Comparison of ENCODE assay signal across 16 cellular contexts in genomic region chr16:20844054-20844453, GRCh38. TPM values are rescaled to one million over a fixed set of nuclear protein-coding genes. Genes with fewer than 3 reads are reported as not detected.
DNase-seq lines count a peak whose midpoint lies in the region; ATAC-seq and TF ChIP-seq lines count a peak whose summit lies in the region.
"Had no signal": no experiment of that assay in that cellular context is flagged by ENCODE, and none has a peak within 500 bp of the region (broad histone marks: within the 10 kb centered on the region; RNA-seq: fewer than 3 reads in every experiment).

No MANE protein-coding gene starts in this region.

- H3K4me3 Mint-ChIP-seq in CD4-positive, alpha-beta T cell = peak overlapping the region; percentile 50
- no peak overlapping the region for H3K4me3 Mint-ChIP-seq in activated CD4-positive, alpha-beta memory T cell treated with anti-CD3 and anti-CD28 coated beads for 36 hours
- no peak overlapping the region for H3K4me3 Mint-ChIP-seq in progenitor cell of endocrine pancreas (ENCODE audit: low read depth)
- H3K4me3 Mint-ChIP-seq: GM23338 had no signal

- H3K4me3 ChIP-seq in BLaER1 = no peak overlapping the region
- no peak overlapping the region for H3K4me3 ChIP-seq in choroid plexus epithelial cell (ENCODE audit: low read depth, low read length)
- no peak overlapping the region for H3K4me3 ChIP-seq in HAP-1
- H3K4me3 ChIP-seq: GM23338, heart right ventricle, thoracic aorta had no signal

- peak overlapping the region; percentile 62 for H3K27ac Mint-ChIP-seq in CD4-positive, alpha-beta T cell
- H3K27ac Mint-ChIP-seq in activated CD4-positive, alpha-beta memory T cell treated with anti-CD3 and anti-CD28 coated beads for 36 hours = peak overlapping the region; percentile 30
- no peak overlapping the region for H3K27ac Mint-ChIP-seq in progenitor cell of endocrine pancreas
- H3K27ac Mint-ChIP-seq: GM23338 had no signal

- H3K4me1 ChIP-seq in BLaER1 = peaks cover 31% of the 10 kb centered on the region
- H3K4me1 ChIP-seq in HAP-1 = peaks cover 10% of the 10 kb centered on the region
- H3K4me1 ChIP-seq: Caco-2 had no signal

- peak overlapping the region; percentile 64 for H3K4me2 ChIP-seq in BLaER1
- H3K4me2 ChIP-seq: GM23338 had no signal

- H3K9me3 Mint-ChIP-seq in CD4-positive, alpha-beta T cell = no peaks in the 10 kb centered on the region
- no peaks in the 10 kb centered on the region for H3K9me3 Mint-ChIP-seq in activated CD4-positive, alpha-beta memory T cell treated with anti-CD3 and anti-CD28 coated beads for 36 hours
- no peaks in the 10 kb centered on the region for H3K9me3 Mint-ChIP-seq in progenitor cell of endocrine pancreas (ENCODE audit: low read depth)
- H3K9me3 Mint-ChIP-seq: GM23338 had no signal

- no peaks in the 10 kb centered on the region for H3K27me3 ChIP-seq in BLaER1
- no peaks in the 10 kb centered on the region for H3K27me3 ChIP-seq in CD4-positive, alpha-beta T cell (ENCODE audit: control insufficient read depth, insufficient read depth, low read length)
- no peaks in the 10 kb centered on the region for H3K27me3 ChIP-seq in HAP-1 (ENCODE audit: low read depth)
- H3K27me3 ChIP-seq: heart right ventricle had no signal

- H3K36me3 ChIP-seq in BLaER1 (no peaks in the 10 kb centered on the region), HAP-1 (replicated peaks) (peaks cover 18% of the 10 kb centered on the region)
- H3K36me3 ChIP-seq: thoracic aorta had no signal

- ATAC-seq in CD4-positive, alpha-beta T cell (ENCODE audit: poor library complexity) = peak; percentile 68
- ATAC-seq in HG03460 (IDR thresholded peaks at IDR 0.05; ENCODE audit: unreplicated experiment) = no peak
- ATAC-seq: GM23338 had no signal

- H3K36me3 Mint-ChIP-seq in CD4-positive, alpha-beta T cell (ENCODE audit: low read depth) = no peaks in the 10 kb centered on the region
- peaks cover 15% of the 10 kb centered on the region for H3K36me3 Mint-ChIP-seq in activated CD4-positive, alpha-beta memory T cell treated with anti-CD3 and anti-CD28 coated beads for 36 hours
- peaks cover 9% of the 10 kb centered on the region for H3K36me3 Mint-ChIP-seq in progenitor cell of endocrine pancreas (ENCODE audit: insufficient read depth)

- no peak for DNase-seq in CD4-positive, alpha-beta T cell
- no peak for DNase-seq in activated CD4-positive, alpha-beta memory T cell treated with anti-CD3 and anti-CD28 coated beads for 36 hours
- DNase-seq in choroid plexus epithelial cell (ENCODE audit: low read depth) (peak; percentile 30), progenitor cell of endocrine pancreas (ENCODE audit: low spot score, unreplicated experiment) (no peak), HAP-1 (ENCODE audit: low spot score in 2 of 2) (no peak)
- DNase-seq: activated CD4-positive, alpha-beta T cell treated with anti-CD3 and anti-CD28 coated beads, Interleukin-2, amount 50 U/mL, for 1 hour; Caco-2; heart right ventricle; NCI-H1105; NCI-H2081; NCI-H446 treated with DMSO at 0.1 percent for 48 hours; right cardiac atrium had no signal

- CTCF ChIA-PET in CD4-positive, alpha-beta T cell (lab: Charles Lee) = interaction anchor here (1.1 kb wide), 1 partner anchor 258 kb away, joined by 3 read pairs; no protein-coding TSS in a partner anchor
- CTCF ChIA-PET in activated CD4-positive, alpha-beta memory T cell treated with anti-CD3 and anti-CD28 coated beads for 36 hours (lab: Charles Lee) = interaction anchor here (3.0 kb wide), 1 partner anchor 241 kb away, joined by 10 read pairs; no protein-coding TSS in a partner anchor

- in situ Hi-C loops in HAP-1 (cut with MboI; ENCODE audit: low sequenced_read_pairs) = no loop called here

- H3K4me1 Mint-ChIP-seq in CD4-positive, alpha-beta T cell (ENCODE audit: low read depth) = peaks cover 23% of the 10 kb centered on the region
- H3K4me1 Mint-ChIP-seq in activated CD4-positive, alpha-beta memory T cell treated with anti-CD3 and anti-CD28 coated beads for 36 hours (ENCODE audit: low read depth) = peaks cover 22% of the 10 kb centered on the region
- no peaks in the 10 kb centered on the region for H3K4me1 Mint-ChIP-seq in progenitor cell of endocrine pancreas (ENCODE audit: low read depth)
- H3K4me1 Mint-ChIP-seq: GM23338 had no signal

- no peak for TF ChIP-seq CTCF in CD4-positive, alpha-beta T cell (IDR thresholded peaks at IDR 0.05)
- TF ChIP-seq CTCF in choroid plexus epithelial cell (conservative IDR thresholded peaks at IDR 0.05; ENCODE audit: low read depth, low read length) = no peak
- TF ChIP-seq CTCF in progenitor cell of endocrine pancreas (IDR thresholded peaks at IDR 0.05; ENCODE audit: unreplicated experiment) = no peak

- H3K27ac ChIP-seq in BLaER1 = no peak overlapping the region
- H3K27ac ChIP-seq in CD4-positive, alpha-beta T cell (ENCODE audit: low read depth, low read length) = no peak overlapping the region
- H3K27ac ChIP-seq: thoracic aorta had no signal

- POLR2A ChIA-PET in CD4-positive, alpha-beta T cell (lab: Charles Lee) = interaction anchor here (1.0 to 2.4 kb wide), 4 partner anchors 31 to 103 kb away, joined by 4 to 10 read pairs (median 6); partner anchors contain the start of genes DCUN1D3, LYRM1 and THUMPD1
- POLR2A ChIA-PET in activated CD4-positive, alpha-beta memory T cell treated with anti-CD3 and anti-CD28 coated beads for 36 hours (lab: Charles Lee) = no interaction called here

- no peaks in the 10 kb centered on the region for H3K27me3 Mint-ChIP-seq in CD4-positive, alpha-beta T cell
- no peaks in the 10 kb centered on the region for H3K27me3 Mint-ChIP-seq in activated CD4-positive, alpha-beta memory T cell treated with anti-CD3 and anti-CD28 coated beads for 36 hours
- no peaks in the 10 kb centered on the region for H3K27me3 Mint-ChIP-seq in progenitor cell of endocrine pancreas

- no peaks in the 10 kb centered on the region for H4K20me1 ChIP-seq in BLaER1

- H3K9ac ChIP-seq in BLaER1 = no peak overlapping the region; the same call in 1 of the 2 replicates

- H3K9me3 ChIP-seq in BLaER1 = no peaks in the 10 kb centered on the region
- no peaks in the 10 kb centered on the region for H3K9me3 ChIP-seq in CD4-positive, alpha-beta T cell (ENCODE audit: control insufficient read depth, low read length)
- H3K9me3 ChIP-seq in HAP-1 = no peaks in the 10 kb centered on the region
- H3K9me3 ChIP-seq: Caco-2, heart right ventricle, thoracic aorta had no signal

- intact Hi-C loops in CD4-positive, alpha-beta T cell (cut with DNase I, micrococcal nuclease) = loop anchor here in 1 of 2 experiments (2.0 kb wide), 1 partner anchor 45 kb away; no protein-coding TSS in a partner anchor
- intact Hi-C loops in activated CD4-positive, alpha-beta memory T cell treated with anti-CD3 and anti-CD28 coated beads for 36 hours (cut with micrococcal nuclease) = no loop called here

RNA-seq across cellular contexts. Expression of gene REXO5, which starts 37.7 kb away (rescaled TPM):
- under 1 TPM in 1 of 2 experiments, not detected in 1; 0.56 TPM for total RNA-seq in CD4-positive, alpha-beta T cell
- 10 to 100 TPM; 24.3 to 25.7 TPM for total RNA-seq in activated CD4-positive, alpha-beta memory T cell treated with anti-CD3 and anti-CD28 coated beads for 36 hours
- 8.0 and 9.5 TPM in 2 replicates for total RNA-seq in progenitor cell of endocrine pancreas

RNA-seq across cellular contexts. Expression of gene ERI2, which starts 37.8 kb away (rescaled TPM):
- under 1 TPM; 0.25 to 0.45 TPM for total RNA-seq in CD4-positive, alpha-beta T cell
- 10 to 100 TPM; 19.8 to 25.0 TPM for total RNA-seq in activated CD4-positive, alpha-beta memory T cell treated with anti-CD3 and anti-CD28 coated beads for 36 hours
- total RNA-seq in progenitor cell of endocrine pancreas = 22.0 and 22.3 TPM in 2 replicates

RNA-seq across cellular contexts. Expression of gene DCUN1D3, which starts 56.1 kb away (rescaled TPM):
- 1 to 10 TPM; 1.9 TPM for total RNA-seq in CD4-positive, alpha-beta T cell
- total RNA-seq in activated CD4-positive, alpha-beta memory T cell treated with anti-CD3 and anti-CD28 coated beads for 36 hours = 1 to 10 TPM; 5.9 TPM
- 23.2 and 24.2 TPM in 2 replicates for total RNA-seq in progenitor cell of endocrine pancreas

RNA-seq across cellular contexts. Expression of gene LYRM1, which starts 56.5 kb away (rescaled TPM):
- total RNA-seq in CD4-positive, alpha-beta T cell = 10 to 100 TPM; 13.3 to 14.0 TPM
- 10 to 100 TPM; 26.5 to 28.0 TPM for total RNA-seq in activated CD4-positive, alpha-beta memory T cell treated with anti-CD3 and anti-CD28 coated beads for 36 hours
- 32.5 and 34.2 TPM in 2 replicates for total RNA-seq in progenitor cell of endocrine pancreas

Comparison
In these comparisons a context has a peak if more than half of its experiments do, and no peak if none do; other contexts are left out.
1. RNA of gene ERI2, which starts 37.8 kb away (total RNA-seq): 19.8 to 25.0 TPM in activated CD4-positive, alpha-beta memory T cell treated with anti-CD3 and anti-CD28 coated beads for 36 hours and 22.0 to 22.3 TPM in progenitor cell of endocrine pancreas; 0.25 to 0.45 TPM in CD4-positive, alpha-beta T cell; every median in the first group is over 10 times any median in the second.